ENCODE assay signal across 19 cellular contexts in genomic region chr1:109185357-109185756, GRCh38. TPM values are rescaled to one million over a fixed set of nuclear protein-coding genes. Genes with fewer than 3 reads are reported as not detected.
A peak's percentile ranks its signal among the peaks of the same experiment; 100 is the strongest.
DNase-seq lines count a peak whose midpoint lies in the region; ATAC-seq, FAIRE-seq and TF ChIP-seq lines count a peak whose summit lies in the region.
"Had no signal": no experiment of that assay in that cellular context is flagged by ENCODE, and none has a peak within 500 bp of the region (broad histone marks: within the 10 kb centered on the region; RNA-seq: fewer than 3 reads in every experiment).

No MANE protein-coding gene starts in this region.

- H3K79me2 ChIP-seq in K562 (ENCODE audit: control insufficient read depth, insufficient read depth, low read length), result no peaks in the 10 kb centered on the region

- no peak for FAIRE-seq in K562 (lab: Jason Lieb, UNC)
- FAIRE-seq: endometrium, H1 had no signal

- H3K27me3 ChIP-seq in K562 (ENCODE audit: control insufficient read depth in 2 of 2, insufficient read depth in 2 of 2, low read length in 2 of 2), result no peaks in the 10 kb centered on the region
- no peaks in the 10 kb centered on the region for H3K27me3 ChIP-seq in right atrium auricular region
- H3K27me3 ChIP-seq: gastrocnemius medialis had no signal

- H3K4me2 ChIP-seq in K562 (ENCODE audit: insufficient read depth, low read length), result no peak overlapping the region

- TF ChIP-seq EP300 in K562 (IDR thresholded peaks at IDR 0.05; ENCODE audit: low read length), result no peak

- no peak overlapping the region for H3K4me3 ChIP-seq in K562
- no peak overlapping the region for H3K4me3 ChIP-seq in right atrium auricular region
- H3K4me3 ChIP-seq: gastrocnemius medialis, thoracic aorta had no signal

- POLR2A ChIA-PET in K562 (lab: Yijun Ruan, JAX), result no interaction called here
- POLR2A ChIA-PET in activated CD4-positive, alpha-beta T cell treated with anti-CD3 and anti-CD28 coated beads for 36 hours (lab: Charles Lee), result no interaction called here

- no peak for TF ChIP-seq RAD21 in K562 (CRISPR knock-in tag; conservative IDR thresholded peaks at IDR 0.05 in 1 of 2, IDR thresholded peaks at IDR 0.05 in 1 of 2)

- DNase-seq in DMS53 treated with DMSO at 0.1 percent for 48 hours (lab: John Stamatoyannopoulos, UW; ENCODE audit: unreplicated experiment), result peak; percentile 23
- no peak for DNase-seq in K562 (ENCODE audit: extremely low read depth in 1 of 4, low spot score in 3 of 4)
- peak; percentile 43 for DNase-seq in fibroblast of peridontal ligament (ENCODE audit: extremely low read depth)
- peak; percentile 54 for DNase-seq in stromal cell of bone marrow (ENCODE audit: low read depth)
- no peak for DNase-seq in activated CD4-positive, alpha-beta T cell treated with anti-CD3 and anti-CD28 coated beads for 36 hours
- DNase-seq in activated CD4-positive, alpha-beta T cell treated with anti-CD3 and anti-CD28 coated beads for 48 hours, result no peak
- no peak for DNase-seq in right atrium auricular region (ENCODE audit: low spot score)
- DNase-seq: activated CD4-positive, alpha-beta T cell treated with anti-CD3 and anti-CD28 coated beads, Interleukin-2, amount 50 U/mL, for 48 hours; activated T-cell treated with anti-CD3 and anti-CD28 coated beads for 4 hours; gastrocnemius medialis; midbrain; NCI-H1417 treated with DMSO at 0.1 percent for 48 hours; NCI-H526; SIG-M5 had no signal

- H3K27me3 Mint-ChIP-seq in activated CD4-positive, alpha-beta T cell treated with anti-CD3 and anti-CD28 coated beads for 36 hours, result no peaks in the 10 kb centered on the region

- no peaks in the 10 kb centered on the region for H3K4me1 Mint-ChIP-seq in activated CD4-positive, alpha-beta T cell treated with anti-CD3 and anti-CD28 coated beads for 36 hours

- peak overlapping the region; percentile 68; the same call in 1 of the 2 replicates for H2AFZ ChIP-seq in K562 (ENCODE audit: low read depth, low read length)

- no peak overlapping the region for H3K27ac Mint-ChIP-seq in activated CD4-positive, alpha-beta T cell treated with anti-CD3 and anti-CD28 coated beads for 36 hours

- no peaks in the 10 kb centered on the region for H3K9me1 ChIP-seq in K562 (ENCODE audit: control insufficient read depth, insufficient read depth, low read length)

- intact Hi-C loops in K562 (cut with micrococcal nuclease), result no loop called here
- intact Hi-C loops in activated CD4-positive, alpha-beta T cell treated with anti-CD3 and anti-CD28 coated beads for 36 hours (cut with DNase I, micrococcal nuclease), result no loop called here

- H3K9me3 ChIP-seq in K562 (replicated peaks; ENCODE audit: control insufficient read depth, insufficient read depth, low read depth, low read length) (no peaks in the 10 kb centered on the region), right atrium auricular region (no peaks in the 10 kb centered on the region)
- H3K9me3 ChIP-seq: gastrocnemius medialis, thoracic aorta had no signal

- 68% methylated on average over 8 of the region's 8 CpGs for WGBS in K562 (ENCODE audit: insufficient coverage, low coverage, missing lambda C conversion rate)

- TF ChIP-seq POLR2A in K562 (conservative IDR thresholded peaks at IDR 0.05), result no peak

- H3K36me3 ChIP-seq in K562 (ENCODE audit: control insufficient read depth, insufficient read depth, low read length), result no peaks in the 10 kb centered on the region
- no peaks in the 10 kb centered on the region for H3K36me3 ChIP-seq in right atrium auricular region
- H3K36me3 ChIP-seq: gastrocnemius medialis, thoracic aorta had no signal

- peak overlapping the region in 1 of 2 experiments; percentile 45; a peak in 1 of 4 replicates for H3K9ac ChIP-seq in K562 (ENCODE audit: insufficient read depth in 1 of 2, low read depth in 2 of 2, low read length in 2 of 2)

- peaks cover 36 to 39% of the 10 kb centered on the region in 2 experiments for H3K4me1 ChIP-seq in K562 (replicated peaks in 1 of 2; ENCODE audit: control insufficient read depth in 2 of 2, insufficient read depth in 2 of 2, low read length in 2 of 2)
- H3K4me1 ChIP-seq in right atrium auricular region, result peaks cover 0 to 14% of the 10 kb centered on the region in 2 donors
- H3K4me1 ChIP-seq: gastrocnemius medialis had no signal

- H4K20me1 ChIP-seq in K562 (replicated peaks; ENCODE audit: control insufficient read depth, insufficient read depth, low read length), result no peaks in the 10 kb centered on the region

- TF ChIP-seq CTCF in K562 (IDR thresholded peaks at IDR 0.05 in 2 of 3, conservative IDR thresholded peaks at IDR 0.05 in 1 of 3; ENCODE audit: insufficient read depth in 2 of 3, low read depth in 1 of 3, low read length in 3 of 3) (no peak), right atrium auricular region (IDR thresholded peaks at IDR 0.05) (no peak)

- no TSS peak for BruUV-seq in K562 (replicated peaks; lab: Mats Ljungman, UMichigan)

- no peaks in the 10 kb centered on the region for H3K9me3 Mint-ChIP-seq in activated CD4-positive, alpha-beta T cell treated with anti-CD3 and anti-CD28 coated beads for 36 hours (ENCODE audit: low read depth)
- H3K9me3 Mint-ChIP-seq: neural crest cell had no signal

- H3K36me3 Mint-ChIP-seq in activated CD4-positive, alpha-beta T cell treated with anti-CD3 and anti-CD28 coated beads for 36 hours (ENCODE audit: low read depth), result no peaks in the 10 kb centered on the region

- ATAC-seq in K562, result no peak
- no peak for ATAC-seq in activated CD4-positive, alpha-beta T cell treated with anti-CD3 and anti-CD28 coated beads for 36 hours
- no peak for ATAC-seq in HG03280 (IDR thresholded peaks at IDR 0.05; ENCODE audit: unreplicated experiment)
- ATAC-seq: gastrocnemius medialis had no signal

- H3K27ac ChIP-seq in K562 (ENCODE audit: extremely low read depth, low read depth, low read length) (no peak overlapping the region), right atrium auricular region (no peak overlapping the region)
- H3K27ac ChIP-seq: gastrocnemius medialis, thoracic aorta had no signal

- in situ Hi-C loops in K562 (cut with MboI), result no loop called here

- CTCF ChIA-PET in K562 (lab: Yijun Ruan, JAX; ENCODE audit: low intra/inter-chr PET ratio), result no interaction called here
- CTCF ChIA-PET in activated CD4-positive, alpha-beta T cell treated with anti-CD3 and anti-CD28 coated beads for 36 hours (lab: Charles Lee), result interaction anchor here (0.7 to 0.8 kb wide), 2 partner anchors 16 to 464 kb away, joined by 3 read pairs; no protein-coding TSS in a partner anchor

- no peak overlapping the region for H3K4me3 Mint-ChIP-seq in activated CD4-positive, alpha-beta T cell treated with anti-CD3 and anti-CD28 coated beads for 36 hours
- H3K4me3 Mint-ChIP-seq: neural crest cell had no signal

TF ChIP-seq in K562, 482 proteins besides CTCF, POLR2A, EP300 and RAD21:
- TF ChIP-seq MCM2 (IDR thresholded peaks at IDR 0.05; ENCODE audit: low read depth) (no peak), E2F3 (CRISPR knock-in tag; IDR thresholded peaks at IDR 0.05) (no peak)

RNA-seq across cellular contexts. Expression of gene SARS1, which starts 28.4 kb away (rescaled TPM):
- total RNA-seq in K562 (2011; cell fraction: chromatin; rRNA removed; ENCODE audit: low replicate concordance), result 340 and 395 TPM in 2 replicates
- total RNA-seq in K562 (2011; cell fraction: nucleolus; rRNA removed), result 195 and 209 TPM in 2 replicates
- 265 and 293 TPM in 2 replicates for total RNA-seq in K562 (2011; cell fraction: nucleoplasm; rRNA removed)
- total RNA-seq in K562 (2014; rRNA removed) (254 and 257 TPM in 2 replicates), K562 (2014; rRNA removed; fragmentation: Illumina TruSeq; extraction: Trizol) (273 and 284 TPM in 2 replicates), K562 (2015; rRNA removed; fragmentation: Illumina TruSeq; extraction: Trizol) (211 and 221 TPM in 2 replicates), K562 (2021) (232 and 246 TPM in 2 replicates), right atrium auricular region (100 to 1,000 TPM; 108 to 130 TPM)
- polyA plus RNA-seq in K562 (2011; rRNA removed) (221 and 230 TPM in 2 replicates), K562 (2014; fragmentation: Illumina TruSeq; extraction: Trizol) (293 and 317 TPM in 2 replicates), K562 (2014; fragmentation: Nextera tagmentation; extraction: Ambion mirVana) (100 to 1,000 TPM; 336 to 623 TPM), K562 (2014; rRNA removed) (235 and 240 TPM in 2 replicates)
- 149 and 217 TPM in 2 replicates for polyA plus RNA-seq in K562 (2011; cell fraction: cytosol; rRNA removed)
- polyA plus RNA-seq in K562 (2011; cell fraction: nucleus; rRNA removed), result 232 and 336 TPM in 2 replicates
- 195 and 518 TPM in 2 replicates for polyA plus RNA-seq in K562 (2012)
- polyA minus RNA-seq in K562 (2011; rRNA and poly(A)+ RNA removed), result 227 and 242 TPM in 2 replicates
- polyA minus RNA-seq in K562 (2011; cell fraction: cytosol; rRNA and poly(A)+ RNA removed), result 87.5 and 101 TPM in 2 replicates
- polyA minus RNA-seq in K562 (2011; cell fraction: nucleus; rRNA and poly(A)+ RNA removed), result 92.1 and 168 TPM in 2 replicates
- 100 to 1,000 TPM; 224 to 240 TPM for total RNA-seq in activated CD4-positive, alpha-beta T cell treated with anti-CD3 and anti-CD28 coated beads for 36 hours

Comparison
In these comparisons a context has a peak if more than half of its experiments do, and no peak if none do; other contexts are left out.
1. DNase-seq: peak in DMS53 treated with DMSO at 0.1 percent for 48 hours (single experiment), fibroblast of peridontal ligament (single experiment) and stromal cell of bone marrow (single experiment); none in K562 (0 of 4), activated CD4-positive, alpha-beta T cell treated with anti-CD3 and anti-CD28 coated beads for 36 hours (single experiment), activated CD4-positive, alpha-beta T cell treated with anti-CD3 and anti-CD28 coated beads for 48 hours (single experiment) and right atrium auricular region (single experiment).